In the genomic region with DNA sequence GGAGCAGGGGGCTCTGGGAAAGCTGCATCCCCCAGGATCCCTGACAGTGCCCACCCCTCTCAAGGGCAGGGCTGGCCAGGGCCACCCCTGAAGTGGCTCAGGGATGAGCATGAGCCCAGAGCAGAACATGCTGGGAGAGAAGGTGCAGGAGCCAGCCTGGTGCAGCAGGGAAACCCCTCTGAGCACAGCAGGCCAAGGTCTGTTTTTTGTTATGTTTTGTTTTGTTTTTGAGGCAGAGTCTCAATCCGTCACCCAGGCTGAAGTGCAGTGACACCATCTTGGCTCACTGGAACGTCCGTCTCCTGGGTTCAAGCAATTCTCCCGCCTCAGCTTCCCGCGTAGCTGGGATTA, we compare ENCODE assay signal across 8 cellular contexts. TPM values are rescaled to one million over a fixed set of nuclear protein-coding genes. Genes with fewer than 3 reads are reported as not detected.
DNase-seq lines count a peak whose midpoint lies in the region; ATAC-seq and TF ChIP-seq lines count a peak whose summit lies in the region.

No MANE protein-coding gene starts in this region.

- ATAC-seq in IMR-90 (ENCODE audit: low read depth) (no peak), HG03342 (IDR thresholded peaks at IDR 0.05; ENCODE audit: unreplicated experiment) (no peak)

- peaks cover 36% of the 10 kb centered on the region for H3K79me2 ChIP-seq in ACC112 (ENCODE audit: control insufficient read depth, insufficient read depth, low read length, unreplicated experiment)
- H3K79me2 ChIP-seq in neural cell (replicated peaks; ENCODE audit: insufficient read depth, low read length): peaks cover 31% of the 10 kb centered on the region

- H4K91ac ChIP-seq in IMR-90 (ENCODE audit: insufficient read depth, low read depth, low read length): peak overlapping the region; percentile 58; the same call in 1 of the 2 replicates

- no peak for TF ChIP-seq EP300 in neural cell (conservative IDR thresholded peaks at IDR 0.05; ENCODE audit: poor library complexity, severe bottlenecking)

- H4K5ac ChIP-seq in IMR-90 (ENCODE audit: low read depth, low read length): no peak overlapping the region

- dilution Hi-C loops in IMR-90 (cut with HindIII; ENCODE audit: low sequenced_read_pairs, unreplicated experiment): no loop called here

- no peak overlapping the region for H2BK5ac ChIP-seq in IMR-90 (ENCODE audit: low read depth, low read length, poor library complexity, severe bottlenecking)

- no peak overlapping the region for H3K23ac ChIP-seq in IMR-90 (ENCODE audit: low read depth, low read length)

- in situ Hi-C loops in IMR-90 (cut with MboI; ENCODE audit: low sequenced_read_pairs) (no loop called here), G401 (cut with HindIII; ENCODE audit: low sequenced_read_pairs) (no loop called here)

- DNase-seq in IMR-90 (no peak), G401 (ENCODE audit: low spot score) (no peak), HuH-7 (ENCODE audit: low spot score) (no peak), NCI-H69 (lab: John Stamatoyannopoulos, UW) (no peak)

- TF ChIP-seq CTCF in IMR-90 (conservative IDR thresholded peaks at IDR 0.05; ENCODE audit: low read depth, low read length) (no peak), brain (conservative IDR thresholded peaks at IDR 0.05) (no peak), neural cell (IDR thresholded peaks at IDR 0.05; ENCODE audit: poor library complexity, severe bottlenecking) (no peak)

- no peak for TF ChIP-seq RAD21 in IMR-90 (IDR thresholded peaks at IDR 0.05; ENCODE audit: low read length)
- TF ChIP-seq RAD21 in neural cell (conservative IDR thresholded peaks at IDR 0.05): no peak

- TF ChIP-seq POLR2A in IMR-90 (IDR thresholded peaks at IDR 0.05; ENCODE audit: low read depth, low read length): no peak

- no peak overlapping the region for H3K18ac ChIP-seq in IMR-90 (ENCODE audit: low read depth, low read length)

- H3K14ac ChIP-seq in IMR-90 (replicated peaks; ENCODE audit: low read depth, low read length): peak overlapping the region; percentile 17

- H3K27ac Mint-ChIP-seq in brain: peak overlapping the region in 4 of 5 experiments; percentile 43 to 88 (median 83)

- peaks cover 13 to 35% of the 10 kb centered on the region in 2 experiments; a peak in 3 of 4 replicates for H3K79me1 ChIP-seq in IMR-90 (ENCODE audit: low read depth in 1 of 2, low read length in 2 of 2)

- H4K8ac ChIP-seq in IMR-90 (ENCODE audit: low read depth in 2 of 2, low read length in 2 of 2): peak overlapping the region; percentile 59 to 72; a peak in 3 of 4 replicates

- H3K27ac ChIP-seq in ACC112 (ENCODE audit: low read depth, low read length) (no peak overlapping the region), IMR-90 (ENCODE audit: insufficient read depth, low read length) (no peak overlapping the region), neural cell (ENCODE audit: low read length) (peak overlapping the region; percentile 61)

- peaks cover 4% of the 10 kb centered on the region for H3K36me3 Mint-ChIP-seq in brain

- intact Hi-C loops in IMR-90 (cut with micrococcal nuclease): loop anchor here (1.0 kb wide), 1 partner anchor 23 kb away; no protein-coding TSS in a partner anchor

- no peak overlapping the region for H2AFZ ChIP-seq in ACC112 (ENCODE audit: low read length, unreplicated experiment)
- peak overlapping the region; percentile 96 for H2AFZ ChIP-seq in IMR-90 (replicated peaks; ENCODE audit: low read length, poor library complexity)
- peak overlapping the region; percentile 79 for H2AFZ ChIP-seq in neural cell (ENCODE audit: low read depth, low read length)

- no peaks in the 10 kb centered on the region for H3K9me2 ChIP-seq in neural cell (ENCODE audit: insufficient read depth, low read length)

- H3K27me3 Mint-ChIP-seq in brain: peaks cover 31% of the 10 kb centered on the region

- H3K4me1 ChIP-seq in ACC112 (ENCODE audit: control insufficient read depth, insufficient read depth, low read length, unreplicated experiment) (peaks cover 11% of the 10 kb centered on the region), IMR-90 (ENCODE audit: control insufficient read depth, insufficient read depth, low read length) (peaks cover 15% of the 10 kb centered on the region)

- no peaks in the 10 kb centered on the region for H3F3A ChIP-seq in neural cell (ENCODE audit: insufficient read depth, low read length, poor library complexity, severe bottlenecking)

- peak overlapping the region; percentile 2 for H3K4ac ChIP-seq in IMR-90 (ENCODE audit: low read depth, low read length)

- H2BK120ac ChIP-seq in IMR-90 (ENCODE audit: low read depth, low read length): no peak overlapping the region; the same call in 1 of the 2 replicates

- POLR2A ChIA-PET in IMR-90 (lab: Charles Lee; ENCODE audit: unreplicated experiment): no interaction called here

- H3K4me3 Mint-ChIP-seq in brain: peak overlapping the region; percentile 80 to 86 (median 80)

- H3K36me3 ChIP-seq in ACC112 (ENCODE audit: insufficient read depth, low read length): no peaks in the 10 kb centered on the region
- peaks cover 2% of the 10 kb centered on the region; the same call in 1 of the 2 replicates for H3K36me3 ChIP-seq in IMR-90 (ENCODE audit: control insufficient read depth, insufficient read depth, low read length)
- no peaks in the 10 kb centered on the region for H3K36me3 ChIP-seq in neural cell (ENCODE audit: insufficient read depth, low read length)

- H2AK5ac ChIP-seq in IMR-90 (ENCODE audit: low read depth, low read length): no peak overlapping the region; the same call in 1 of the 2 replicates

- H3K9ac ChIP-seq in IMR-90 (ENCODE audit: low read depth, low read length) (peak overlapping the region; percentile 46), neural cell (ENCODE audit: low read length) (peak overlapping the region; percentile 84)

- BruUV-seq in IMR-90 (replicated peaks; lab: Mats Ljungman, UMichigan): no TSS peak

- H3K4me1 Mint-ChIP-seq in brain: peaks cover 56% of the 10 kb centered on the region

- no peak overlapping the region for H2BK15ac ChIP-seq in IMR-90 (ENCODE audit: low read depth, low read length)

- CTCF ChIA-PET in IMR-90 (lab: Yijun Ruan, JAX): no interaction called here

- WGBS in IMR-90 (ENCODE audit: extremely low coverage in 2 of 2, insufficient read length in 1 of 2), 2 experiments: no CpG with 5 or more reads among the region's 6 CpGs

- H3K9me3 ChIP-seq in IMR-90 (ENCODE audit: control insufficient read depth, insufficient read depth, low read length) (no peaks in the 10 kb centered on the region), neural cell (ENCODE audit: low read length) (no peaks in the 10 kb centered on the region)

- peak overlapping the region; percentile 38 for H2AK9ac ChIP-seq in IMR-90 (replicated peaks; ENCODE audit: low read depth, low read length, poor library complexity)

- peak overlapping the region; percentile 68; the same call in 1 of the 2 replicates for H3K4me2 ChIP-seq in IMR-90 (ENCODE audit: low read depth, low read length)
- H3K4me2 ChIP-seq in neural cell (ENCODE audit: low read length): peak overlapping the region; percentile 86

- no peaks in the 10 kb centered on the region for H3K27me3 ChIP-seq in ACC112 (ENCODE audit: insufficient read depth, low read length)
- peaks cover 15% of the 10 kb centered on the region for H3K27me3 ChIP-seq in IMR-90 (ENCODE audit: control insufficient read depth, insufficient read depth, low read length)
- H3K27me3 ChIP-seq in neural cell (ENCODE audit: insufficient read depth, low read depth, low read length): peaks cover 11% of the 10 kb centered on the region

- H3K9me1 ChIP-seq in IMR-90 (ENCODE audit: insufficient read depth, low read length): peaks cover 14% of the 10 kb centered on the region

- H4K20me1 ChIP-seq in IMR-90 (ENCODE audit: insufficient read depth, low read length) (peaks cover 37% of the 10 kb centered on the region), neural cell (ENCODE audit: insufficient read depth) (peaks cover 28% of the 10 kb centered on the region)

- peaks cover 0 to 3% (median 0%) of the 10 kb centered on the region in 5 experiments for H3K9me3 Mint-ChIP-seq in brain

- H3K4me3 ChIP-seq in ACC112 (ENCODE audit: low read depth, low read length) (0 out of 2 replicates have a peak overlapping the region, but pooled peaks have one; percentile 76), IMR-90 (ENCODE audit: insufficient read depth, low read depth, low read length) (no peak overlapping the region), neural cell (ENCODE audit: low read length) (peak overlapping the region; percentile 81)

- H2BK20ac ChIP-seq in IMR-90 (ENCODE audit: low read depth, low read length): no peak overlapping the region

- H3K56ac ChIP-seq in IMR-90 (ENCODE audit: extremely low read depth, insufficient read depth, low read length): no peak overlapping the region

RNA-seq across cellular contexts. Expression of a gene that starts 0.8 kb away (rescaled TPM):
- total RNA-seq in IMR-90 (2012; rRNA removed): 21.5 and 22.8 TPM in 2 replicates
- polyA plus RNA-seq in IMR-90 (2012; rRNA removed): 33.2 and 41.0 TPM in 2 replicates
- 28.0 and 35.6 TPM in 2 replicates for polyA plus RNA-seq in IMR-90 (2012; cell fraction: cytosol; rRNA removed)
- polyA plus RNA-seq in IMR-90 (2012; cell fraction: nucleus; rRNA removed; ENCODE audit: low replicate concordance): 81.2 and 239 TPM in 2 replicates
- 77.0 TPM for polyA plus RNA-seq in brain (ENCODE audit: insufficient read depth, low read depth, low replicate concordance)
- polyA plus RNA-seq in neural cell: 58.9 and 90.1 TPM in 2 replicates
- polyA minus RNA-seq in neural cell: 140 and 167 TPM in 2 replicates
- 61.5 and 86.1 TPM in 2 replicates for total RNA-seq in G401 (2014; rRNA removed; shearing (Covaris generic))

RNA-seq across cellular contexts. Expression of a gene that starts 5.7 kb away (rescaled TPM):
- total RNA-seq in IMR-90 (2012; rRNA removed): 0.18 and 0.28 TPM in 2 replicates
- polyA plus RNA-seq in IMR-90 (2012; rRNA removed) (1.9 and 2.3 TPM in 2 replicates), brain (ENCODE audit: insufficient read depth, low read depth, low replicate concordance) (15.2 TPM), neural cell (not detected in 2 replicates)
- polyA plus RNA-seq in IMR-90 (2012; cell fraction: cytosol; rRNA removed): 1.8 and 4.1 TPM in 2 replicates
- polyA plus RNA-seq in IMR-90 (2012; cell fraction: nucleus; rRNA removed; ENCODE audit: low replicate concordance): 2.3 and 3.8 TPM in 2 replicates
- polyA minus RNA-seq in neural cell: not detected in 2 replicates
- not detected in 2 replicates for total RNA-seq in G401 (2014; rRNA removed; shearing (Covaris generic))

RNA-seq across cellular contexts. Expression of a gene that starts 11.0 kb away (rescaled TPM):
- not detected in 2 replicates for total RNA-seq in IMR-90 (2012; rRNA removed)
- polyA plus RNA-seq in IMR-90 (2012; rRNA removed) (not detected in 2 replicates), brain (ENCODE audit: insufficient read depth, low read depth, low replicate concordance) (0.61 TPM), neural cell (not detected in 2 replicates)
- not detected in 2 replicates for polyA plus RNA-seq in IMR-90 (2012; cell fraction: cytosol; rRNA removed)
- polyA plus RNA-seq in IMR-90 (2012; cell fraction: nucleus; rRNA removed; ENCODE audit: low replicate concordance): 0.46 and 0.61 TPM in 2 replicates
- polyA minus RNA-seq in neural cell: not detected in 2 replicates
- 1.9 TPM in 1 of 2 replicates, not detected in the other for total RNA-seq in G401 (2014; rRNA removed; shearing (Covaris generic))

RNA-seq across cellular contexts. Expression of a gene that starts 31.9 kb away (rescaled TPM):
- 15.6 and 16.8 TPM in 2 replicates for total RNA-seq in IMR-90 (2012; rRNA removed)
- polyA plus RNA-seq in IMR-90 (2012; rRNA removed) (82.6 and 103 TPM in 2 replicates), brain (ENCODE audit: insufficient read depth, low read depth, low replicate concordance) (68.1 TPM), neural cell (76.5 and 85.2 TPM in 2 replicates)
- 39.0 and 77.4 TPM in 2 replicates for polyA plus RNA-seq in IMR-90 (2012; cell fraction: cytosol; rRNA removed)
- 417 and 1,505 TPM in 2 replicates for polyA plus RNA-seq in IMR-90 (2012; cell fraction: nucleus; rRNA removed; ENCODE audit: low replicate concordance)
- polyA minus RNA-seq in neural cell: 17.8 and 19.0 TPM in 2 replicates
- total RNA-seq in G401 (2014; rRNA removed; shearing (Covaris generic)): 40.6 and 45.7 TPM in 2 replicates

RNA-seq across cellular contexts. Expression of a gene that starts 32.4 kb away (rescaled TPM):
- 36.4 and 38.5 TPM in 2 replicates for total RNA-seq in IMR-90 (2012; rRNA removed)
- polyA plus RNA-seq in IMR-90 (2012; rRNA removed) (30.2 and 30.8 TPM in 2 replicates), brain (ENCODE audit: insufficient read depth, low read depth, low replicate concordance) (83.9 TPM), neural cell (76.8 and 81.1 TPM in 2 replicates)
- polyA plus RNA-seq in IMR-90 (2012; cell fraction: cytosol; rRNA removed): 21.4 and 24.2 TPM in 2 replicates
- polyA plus RNA-seq in IMR-90 (2012; cell fraction: nucleus; rRNA removed; ENCODE audit: low replicate concordance): 41.1 and 97.4 TPM in 2 replicates
- polyA minus RNA-seq in neural cell: 39.8 and 45.8 TPM in 2 replicates
- total RNA-seq in G401 (2014; rRNA removed; shearing (Covaris generic)): 80.3 and 81.2 TPM in 2 replicates
